In the genomic region with DNA sequence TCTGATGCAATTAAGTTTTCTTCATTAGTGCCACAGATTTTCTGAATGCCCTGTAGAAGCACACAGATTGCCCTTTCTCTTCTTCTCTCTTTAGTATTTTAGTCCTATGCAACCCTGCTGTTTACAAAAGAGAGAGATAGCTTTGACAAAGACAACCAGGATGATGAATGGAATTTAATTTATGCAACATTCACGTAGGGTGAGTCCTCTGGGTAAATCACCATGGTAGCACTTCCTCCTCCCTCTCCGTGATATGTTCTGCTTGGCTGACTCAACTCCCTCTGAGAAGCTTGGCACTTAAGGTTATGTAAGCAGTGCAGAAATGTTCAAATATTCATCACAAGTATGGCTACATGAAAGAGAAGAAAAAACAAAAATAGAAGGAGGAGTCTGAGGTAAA, we compare ENCODE assay signal across 10 cellular contexts.
DNase-seq lines count a peak whose midpoint lies in the region; FAIRE-seq and TF ChIP-seq lines count a peak whose summit lies in the region.
"Had no signal": no experiment of that assay in that cellular context is flagged by ENCODE, and none has a peak within 500 bp of the region (broad histone marks: within the 10 kb centered on the region; RNA-seq: fewer than 3 reads in every experiment).

No MANE protein-coding gene starts in this region.

- DNase-seq in A172 (ENCODE audit: low spot score) (peak; percentile 88), LoVo (ENCODE audit: low spot score) (peak; percentile 26), NCI-H2171 (lab: John Stamatoyannopoulos, UW) (no peak), NCI-H1048 (lab: John Stamatoyannopoulos, UW) (no peak), GM19239 (ENCODE audit: insufficient read length, low spot score) (no peak)
- no peak for DNase-seq in stimulated activated CD4-positive, alpha-beta T cell treated with anti-CD3 and anti-CD28 coated beads, Interleukin-4, amount 100 ng/mL, for 24 hours
- DNase-seq: Karpas-422 had no signal

- H3K27ac ChIP-seq in VCaP: peak overlapping the region; percentile 35; the same call in 1 of the 2 replicates

- FAIRE-seq in islet of Langerhans (lab: Jason Lieb, UNC) (peak; percentile 93), GM19239 (lab: Jason Lieb, UNC) (no peak)
- FAIRE-seq: D721Med had no signal

- TF ChIP-seq CTCF in VCaP (conservative IDR thresholded peaks at IDR 0.05): no peak

Comparison
In these comparisons a context has a peak if more than half of its experiments do, and no peak if none do; other contexts are left out.
1. DNase-seq: peak in A172 (single experiment) and LoVo (single experiment); none in NCI-H2171 (single experiment), NCI-H1048 (single experiment), GM19239 (single experiment) and stimulated activated CD4-positive, alpha-beta T cell treated with anti-CD3 and anti-CD28 coated beads, Interleukin-4, amount 100 ng/mL, for 24 hours (single experiment).